Comparison of ENCODE assay signal across 10 cellular contexts in genomic region chr4:184348311-184349233, GRCh38.
DNase-seq lines count a peak whose midpoint lies in the region; ATAC-seq and TF ChIP-seq lines count a peak whose summit lies in the region.
"Had no signal": no experiment of that assay in that cellular context is flagged by ENCODE, and none has a peak within 500 bp of the region (broad histone marks: within the 10 kb centered on the region; RNA-seq: fewer than 3 reads in every experiment).

No MANE protein-coding gene starts in this region.

- peaks cover 55 to 60% of the 10 kb centered on the region in 2 donors for H3K4me1 Mint-ChIP-seq in natural killer cell treated with Interleukin-12 subunit alpha and Interleukin-12 subunit beta and Interleukin-15 and Interleukin-18, amount 100 ng/mL, for 72 hours (ENCODE audit: low read depth in 2 of 2)

- no peak overlapping the region for H2AFZ ChIP-seq in fibroblast of lung (ENCODE audit: low read length)

- H3K4me3 ChIP-seq in AG04450 (ENCODE audit: low read depth, low read length) = no peak overlapping the region
- H3K4me3 ChIP-seq in fibroblast of lung (replicated peaks in 1 of 4; ENCODE audit: control extremely low read depth in 1 of 4, insufficient read depth in 1 of 4, low read depth in 3 of 4, low read length in 4 of 4) = no peak overlapping the region
- H3K4me3 ChIP-seq: cardiac muscle cell had no signal

- no peak overlapping the region for H3K4me2 ChIP-seq in fibroblast of lung (ENCODE audit: extremely low read depth, insufficient read depth, low read length)

- CTCF ChIA-PET in AG04450 (lab: Charles Lee) = interaction anchor here (1.2 kb wide), 2 partner anchors 61 to 85 kb away, joined by 4 to 9 read pairs; no protein-coding TSS in a partner anchor

- no peaks in the 10 kb centered on the region for H4K20me1 ChIP-seq in fibroblast of lung (ENCODE audit: control insufficient read depth, extremely low read depth, insufficient read depth, low read length)

- POLR2A ChIA-PET in AG04450 (lab: Yijun Ruan, JAX) = no interaction called here

- no peaks in the 10 kb centered on the region for H3K79me2 ChIP-seq in fibroblast of lung (ENCODE audit: control insufficient read depth, insufficient read depth, low read length)

- no peak overlapping the region for H3K27ac ChIP-seq in AG04450 (ENCODE audit: low read depth, low read length)
- no peak overlapping the region for H3K27ac ChIP-seq in fibroblast of lung (ENCODE audit: insufficient read depth, low read length)

- H3K27me3 Mint-ChIP-seq in natural killer cell treated with Interleukin-12 subunit alpha and Interleukin-12 subunit beta and Interleukin-15 and Interleukin-18, amount 100 ng/mL, for 72 hours = no peaks in the 10 kb centered on the region

- H3K36me3 ChIP-seq in fibroblast of lung (ENCODE audit: control insufficient read depth, insufficient read depth, low read length) = no peaks in the 10 kb centered on the region
- H3K36me3 ChIP-seq: cardiac muscle cell had no signal

- H3K4me3 Mint-ChIP-seq in natural killer cell treated with Interleukin-12 subunit alpha and Interleukin-12 subunit beta and Interleukin-15 and Interleukin-18, amount 100 ng/mL, for 72 hours = peak overlapping the region; percentile 41

- H3K9me3 ChIP-seq in AG04450 (ENCODE audit: control insufficient read depth, insufficient read depth, low read length) = no peaks in the 10 kb centered on the region; the same call in 1 of the 2 replicates
- H3K9me3 ChIP-seq in fibroblast of lung (ENCODE audit: control insufficient read depth, insufficient read depth, low read depth, low read length) = no peaks in the 10 kb centered on the region

- TF ChIP-seq CTCF in AG04450 (IDR thresholded peaks at IDR 0.05; ENCODE audit: low read depth, low read length) = no peak
- TF ChIP-seq CTCF in fibroblast of lung (conservative IDR thresholded peaks at IDR 0.05 in 1 of 2, IDR thresholded peaks at IDR 0.05 in 1 of 2; ENCODE audit: low read depth in 1 of 2, low read length in 2 of 2) = no peak

- H3K36me3 Mint-ChIP-seq in natural killer cell treated with Interleukin-12 subunit alpha and Interleukin-12 subunit beta and Interleukin-15 and Interleukin-18, amount 100 ng/mL, for 72 hours = no peaks in the 10 kb centered on the region
- H3K36me3 Mint-ChIP-seq: naive thymus-derived CD8-positive, alpha-beta T cell had no signal

- no peak for ATAC-seq in natural killer cell treated with Interleukin-12 subunit alpha and Interleukin-12 subunit beta and Interleukin-15 and Interleukin-18, amount 100 ng/mL, for 72 hours
- no peak for ATAC-seq in GM21619 (IDR thresholded peaks at IDR 0.05; ENCODE audit: unreplicated experiment)
- ATAC-seq in HG02798 (IDR thresholded peaks at IDR 0.05; ENCODE audit: poor library complexity, unreplicated experiment) = no peak
- ATAC-seq in HG03025 (IDR thresholded peaks at IDR 0.05; ENCODE audit: low FRiP score, unreplicated experiment) = no peak
- ATAC-seq: naive thymus-derived CD8-positive, alpha-beta T cell had no signal

- H3K27ac Mint-ChIP-seq in natural killer cell treated with Interleukin-12 subunit alpha and Interleukin-12 subunit beta and Interleukin-15 and Interleukin-18, amount 100 ng/mL, for 72 hours = peak overlapping the region; percentile 42 to 74

- DNase-seq in AG04450 (ENCODE audit: low read depth, low spot score) (peak; percentile 39), NCI-H526 (lab: John Stamatoyannopoulos, UW) (peak; percentile 13 to 56), fibroblast of lung (ENCODE audit: low read depth in 2 of 2) (peak; percentile 25 to 91), NCI-H187 treated with DMSO at 0.1 percent for 48 hours (lab: John Stamatoyannopoulos, UW) (no peak)
- no peak for DNase-seq in natural killer cell treated with Interleukin-12 subunit alpha and Interleukin-12 subunit beta and Interleukin-15 and Interleukin-18, amount 100 ng/mL, for 72 hours (ENCODE audit: low spot score)
- DNase-seq: naive thymus-derived CD8-positive, alpha-beta T cell had no signal

- no peaks in the 10 kb centered on the region for H3K27me3 ChIP-seq in AG04450 (ENCODE audit: control insufficient read depth, insufficient read depth, low read length)
- H3K27me3 ChIP-seq in fibroblast of lung (ENCODE audit: control insufficient read depth, insufficient read depth, low read length) = no peaks in the 10 kb centered on the region
- H3K27me3 ChIP-seq: cardiac muscle cell had no signal

- H3K9me3 Mint-ChIP-seq in natural killer cell treated with Interleukin-12 subunit alpha and Interleukin-12 subunit beta and Interleukin-15 and Interleukin-18, amount 100 ng/mL, for 72 hours = no peaks in the 10 kb centered on the region
- H3K9me3 Mint-ChIP-seq: naive thymus-derived CD8-positive, alpha-beta T cell had no signal

- H3K4me1 ChIP-seq in fibroblast of lung (ENCODE audit: control insufficient read depth, extremely low read depth, insufficient read depth, low read length) = no peaks in the 10 kb centered on the region

- H3K9ac ChIP-seq in fibroblast of lung (ENCODE audit: insufficient read depth, low read length) = no peak overlapping the region

Comparison
In these comparisons a context has a peak if more than half of its experiments do, and no peak if none do; other contexts are left out.
1. DNase-seq: peak in AG04450 (single experiment), NCI-H526 (2 of 2) and fibroblast of lung (2 of 2); none in natural killer cell treated with Interleukin-12 subunit alpha and Interleukin-12 subunit beta and Interleukin-15 and Interleukin-18, amount 100 ng/mL, for 72 hours (single experiment) and NCI-H187 treated with DMSO at 0.1 percent for 48 hours (single experiment).